9 cellular contexts compared by ENCODE assay signal in genomic region chr5:110770286-110770685, GRCh38.
"Had no signal": no experiment of that assay in that cellular context is flagged by ENCODE, and none has a peak within 500 bp of the region (broad histone marks: within the 10 kb centered on the region; RNA-seq: fewer than 3 reads in every experiment).

No MANE protein-coding gene starts in this region.

- H3K4me2 ChIP-seq: GM23338 had no signal

- DNase-seq: H9, HCEC 1CT, IMR-90, KG1 had no signal

- H2AFZ ChIP-seq: GM23338 had no signal

- H3K4me3 ChIP-seq: GM23338, K562 had no signal

- FAIRE-seq: H1, H54, HTR-8/SVneo, K562 had no signal
